In genomic region chr13:101700598-101700997, GRCh38 we compare ENCODE assay signal across 18 cellular contexts.
DNase-seq lines count a peak whose midpoint lies in the region; ATAC-seq, FAIRE-seq and TF ChIP-seq lines count a peak whose summit lies in the region.
"Had no signal": no experiment of that assay in that cellular context is flagged by ENCODE, and none has a peak within 500 bp of the region (broad histone marks: within the 10 kb centered on the region; RNA-seq: fewer than 3 reads in every experiment).

No MANE protein-coding gene starts in this region.

- in situ Hi-C loops in HepG2 (cut with HindIII; ENCODE audit: extremely low pct_ligation_motif_present, low pct_unique_long_range_greater_than_20kb): no loop called here

- H3K4me1 Mint-ChIP-seq in endodermal cell (peaks cover 16% of the 10 kb centered on the region), immature natural killer cell (peaks cover 0 to 1% of the 10 kb centered on the region in 2 donors)
- H3K4me1 Mint-ChIP-seq: stimulated activated naive CD8-positive, alpha-beta T cell treated with anti-CD3 and anti-CD28 coated beads, Interleukin-15, amount 100 ng/mL, for 72 hours had no signal

- 45% methylated on average over 3 of the region's 3 CpGs for WGBS in right lobe of liver (ENCODE audit: insufficient coverage, low coverage, low lambda C conversion rate, missing lambda C conversion rate)
- 1% methylated on average over 3 of the region's 3 CpGs for WGBS in HepG2 (ENCODE audit: low lambda C conversion rate)
- 3 to 7% methylated on average over 3 of the region's 3 CpGs for WGBS in aorta, 2 donors
- 80 to 98% methylated on average over 1 to 3 of the region's 3 CpGs for WGBS in endodermal cell (ENCODE audit: insufficient coverage in 1 of 2, insufficient read length in 1 of 2), 2 experiments

- peaks cover 0 to 6% (median 0%) of the 10 kb centered on the region in 4 donors for H3K4me1 ChIP-seq in right lobe of liver
- no peaks in the 10 kb centered on the region for H3K4me1 ChIP-seq in HepG2 (ENCODE audit: insufficient read depth, low read length)
- peaks cover 3 to 5% of the 10 kb centered on the region in 2 donors for H3K4me1 ChIP-seq in aorta (ENCODE audit: control insufficient read depth in 1 of 2, insufficient read depth in 2 of 2, low read length in 2 of 2)
- no peaks in the 10 kb centered on the region for H3K4me1 ChIP-seq in endodermal cell (ENCODE audit: control insufficient read depth, insufficient read depth, low read length)
- H3K4me1 ChIP-seq: uterus had no signal

- H3K36me3 Mint-ChIP-seq in endodermal cell (ENCODE audit: low read depth) (no peaks in the 10 kb centered on the region), immature natural killer cell (no peaks in the 10 kb centered on the region)
- H3K36me3 Mint-ChIP-seq: activated naive CD8-positive, alpha-beta T cell treated with anti-CD3 and anti-CD28 coated beads, Interleukin-2, amount 10 ng/mL, durations not matched to agents 7 days and 5 days; WTC11 had no signal

- no peak overlapping the region for H3K4me2 ChIP-seq in HepG2 (ENCODE audit: low read depth, low read length)

- BruUV-seq in HepG2 (replicated peaks; lab: Mats Ljungman, UMichigan): no TSS peak

- TF ChIP-seq EP300 in HepG2 (IDR thresholded peaks at IDR 0.05; ENCODE audit: low read depth in 2 of 2, low read length in 2 of 2) (no peak), HepG2 (CRISPR knock-in tag; IDR thresholded peaks at IDR 0.05; ENCODE audit: borderline replicate concordance) (no peak)

- H3K27me3 ChIP-seq in right lobe of liver: no peaks in the 10 kb centered on the region
- no peaks in the 10 kb centered on the region for H3K27me3 ChIP-seq in HepG2 (ENCODE audit: control insufficient read depth in 1 of 2, insufficient read depth in 2 of 2, low read length in 2 of 2)
- no peaks in the 10 kb centered on the region for H3K27me3 ChIP-seq in aorta (ENCODE audit: control insufficient read depth in 1 of 2, insufficient read depth in 2 of 2, low read length in 1 of 2)
- H3K27me3 ChIP-seq in endodermal cell (ENCODE audit: control insufficient read depth, insufficient read depth, low read length, poor library complexity, severe bottlenecking): peaks cover 3% of the 10 kb centered on the region
- H3K27me3 ChIP-seq: uterus had no signal

- intact Hi-C loops in right lobe of liver (cut with DNase I) (no loop called here), HepG2 (cut with micrococcal nuclease; ENCODE audit: unreplicated experiment) (no loop called here), aorta (cut with DNase I) (no loop called here)

- no peaks in the 10 kb centered on the region for H3K79me2 ChIP-seq in HepG2 (ENCODE audit: insufficient read depth, low read length)

- TF ChIP-seq CTCF in right lobe of liver (IDR thresholded peaks at IDR 0.05): no peak
- no peak for TF ChIP-seq CTCF in HepG2 (CRISPR knock-in tag; IDR thresholded peaks at IDR 0.05)
- TF ChIP-seq CTCF in endodermal cell (conservative IDR thresholded peaks at IDR 0.05): no peak

- no peaks in the 10 kb centered on the region for H4K20me1 ChIP-seq in HepG2 (ENCODE audit: insufficient read depth, low read length)

- no peak overlapping the region for H2AFZ ChIP-seq in HepG2 (ENCODE audit: low read length)

- H3K4me3 Mint-ChIP-seq in endodermal cell (no peak overlapping the region), immature natural killer cell (no peak overlapping the region)
- H3K4me3 Mint-ChIP-seq: activated naive CD8-positive, alpha-beta T cell treated with anti-CD3 and anti-CD28 coated beads, Interleukin-2, amount 10 ng/mL, durations not matched to agents 7 days and 5 days; activated T-helper 1 cell treated with anti-CD3 and anti-CD28 coated beads, Interleukin-12 subunit alpha, Interleukin-12 subunit beta, Interleukin-2, Interleukin-4 antibody, amounts not matched to agents 30 ng/mL and 10 ng/mL and 1 ng/mL, durations not matched to agents 14 hours and 24 hours and 36 hours; CD4-positive, alpha-beta T cell; stimulated activated naive CD8-positive, alpha-beta T cell treated with anti-CD3 and anti-CD28 coated beads, Interleukin-15, amount 100 ng/mL, for 72 hours; WTC11 had no signal

- H3K36me3 ChIP-seq in right lobe of liver: no peaks in the 10 kb centered on the region
- no peaks in the 10 kb centered on the region for H3K36me3 ChIP-seq in HepG2 (replicated peaks in 1 of 2; ENCODE audit: control insufficient read depth in 1 of 2, insufficient read depth in 2 of 2, low read length in 2 of 2)
- peaks cover 0 to 5% of the 10 kb centered on the region in 2 donors for H3K36me3 ChIP-seq in aorta (ENCODE audit: control insufficient read depth in 1 of 2, insufficient read depth in 2 of 2, low read length in 1 of 2)
- H3K36me3 ChIP-seq in endodermal cell (ENCODE audit: control insufficient read depth, insufficient read depth, low read length): no peaks in the 10 kb centered on the region
- H3K36me3 ChIP-seq: uterus had no signal

- H3K27me3 Mint-ChIP-seq in endodermal cell (ENCODE audit: insufficient read depth): no peaks in the 10 kb centered on the region
- peaks cover 0 to 4% (median 0%) of the 10 kb centered on the region in 3 donors for H3K27me3 Mint-ChIP-seq in immature natural killer cell (ENCODE audit: low read depth in 3 of 3)

- H3K9me3 Mint-ChIP-seq in endodermal cell (peaks cover 2% of the 10 kb centered on the region), immature natural killer cell (peaks cover 0 to 16% (median under 1%) of the 10 kb centered on the region in 6 donors)
- H3K9me3 Mint-ChIP-seq: activated naive CD8-positive, alpha-beta T cell treated with anti-CD3 and anti-CD28 coated beads, Interleukin-2, amount 10 ng/mL, durations not matched to agents 7 days and 5 days; activated T-helper 1 cell treated with anti-CD3 and anti-CD28 coated beads, Interleukin-12 subunit alpha, Interleukin-12 subunit beta, Interleukin-2, Interleukin-4 antibody, amounts not matched to agents 30 ng/mL and 10 ng/mL and 1 ng/mL, durations not matched to agents 14 hours and 24 hours and 36 hours; CD4-positive, alpha-beta T cell; stimulated activated naive CD8-positive, alpha-beta T cell treated with anti-CD3 and anti-CD28 coated beads, Interleukin-15, amount 100 ng/mL, for 72 hours had no signal

- POLR2A ChIA-PET in HepG2 (lab: Yijun Ruan, JAX): no interaction called here

- DNase-seq in right lobe of liver: no peak
- DNase-seq in HepG2 (ENCODE audit: low spot score): no peak
- DNase-seq in fibroblast of peridontal ligament (ENCODE audit: extremely low read depth): peak; percentile 68
- peak; percentile 22 for DNase-seq in myocyte (ENCODE audit: low read depth)
- no peak for DNase-seq in aorta
- no peak for DNase-seq in T1000 (lab: John Stamatoyannopoulos, UW)
- DNase-seq in endodermal cell: no peak
- DNase-seq in immature natural killer cell: no peak
- DNase-seq: activated CD8-positive, alpha-beta memory T cell treated with anti-CD3 and anti-CD28 coated beads for 24 hours; activated naive CD8-positive, alpha-beta T cell treated with anti-CD3 and anti-CD28 coated beads, Interleukin-2, amount 10 ng/mL, durations not matched to agents 7 days and 5 days; CD4-positive, alpha-beta T cell; NCI-H1092 treated with DMSO at 0.1 percent for 48 hours; stimulated activated CD4-positive, alpha-beta T cell treated with anti-CD3 and anti-CD28 coated beads, Interleukin-15, amount 100 ng/mL, for 24 hours; stimulated activated naive CD8-positive, alpha-beta T cell treated with anti-CD3 and anti-CD28 coated beads, Interleukin-15, amount 100 ng/mL, for 72 hours; uterus had no signal

- H3K4me3 ChIP-seq in right lobe of liver (no peak overlapping the region), HepG2 (replicated peaks in 1 of 3; ENCODE audit: insufficient read depth in 1 of 3, low read depth in 2 of 3, low read length in 3 of 3) (no peak overlapping the region), aorta (ENCODE audit: low read length in 2 of 2) (no peak overlapping the region), endodermal cell (ENCODE audit: low read length) (no peak overlapping the region)
- H3K4me3 ChIP-seq: uterus had no signal

- no peak overlapping the region for H3K27ac ChIP-seq in right lobe of liver
- H3K27ac ChIP-seq in HepG2 (ENCODE audit: extremely low read length, insufficient read depth, low read length): no peak overlapping the region
- H3K27ac ChIP-seq in aorta (ENCODE audit: low read depth in 1 of 2, low read length in 2 of 2): no peak overlapping the region
- no peak overlapping the region for H3K27ac ChIP-seq in endodermal cell (ENCODE audit: low read depth, low read length)
- H3K27ac ChIP-seq: uterus had no signal

- H3K27ac Mint-ChIP-seq in endodermal cell: no peak overlapping the region
- peak overlapping the region in 1 of 6 donors; percentile 15 for H3K27ac Mint-ChIP-seq in immature natural killer cell
- H3K27ac Mint-ChIP-seq: activated naive CD8-positive, alpha-beta T cell treated with anti-CD3 and anti-CD28 coated beads, Interleukin-2, amount 10 ng/mL, durations not matched to agents 7 days and 5 days; activated T-helper 1 cell treated with anti-CD3 and anti-CD28 coated beads, Interleukin-12 subunit alpha, Interleukin-12 subunit beta, Interleukin-2, Interleukin-4 antibody, amounts not matched to agents 30 ng/mL and 10 ng/mL and 1 ng/mL, durations not matched to agents 14 hours and 24 hours and 36 hours; CD4-positive, alpha-beta T cell; stimulated activated naive CD8-positive, alpha-beta T cell treated with anti-CD3 and anti-CD28 coated beads, Interleukin-15, amount 100 ng/mL, for 72 hours; WTC11 had no signal

- no peak overlapping the region for H3K9ac ChIP-seq in HepG2 (ENCODE audit: insufficient read depth, low read depth, low read length)
- H3K9ac ChIP-seq in endodermal cell (ENCODE audit: extremely low read depth, low read length, poor library complexity, severe bottlenecking): no peak overlapping the region

- no peak for TF ChIP-seq POLR2A in right lobe of liver (IDR thresholded peaks at IDR 0.05)
- TF ChIP-seq POLR2A in HepG2 (IDR thresholded peaks at IDR 0.05; ENCODE audit: insufficient read depth in 1 of 2, low read depth in 2 of 2, low read length in 2 of 2): no peak

- TF ChIP-seq RAD21 in HepG2 (CRISPR knock-in tag; IDR thresholded peaks at IDR 0.05): no peak

- H3K9me3 ChIP-seq in right lobe of liver (no peaks in the 10 kb centered on the region), HepG2 (ENCODE audit: low read length) (no peaks in the 10 kb centered on the region), aorta (ENCODE audit: control insufficient read depth, low read length) (no peaks in the 10 kb centered on the region), endodermal cell (ENCODE audit: control insufficient read depth, low read length) (peaks cover 13% of the 10 kb centered on the region)
- H3K9me3 ChIP-seq: uterus had no signal

- CTCF ChIA-PET in HepG2 (lab: Yijun Ruan, JAX; ENCODE audit: low intra/inter-chr PET ratio, low total read pairs): no interaction called here

- no peak for FAIRE-seq in HepG2 (lab: Jason Lieb, UNC)
- FAIRE-seq: A204.1 had no signal

- ATAC-seq in right lobe of liver (peak in 3 of 4 donors; percentile 55 to 73 (median 70)), HepG2 (no peak), aorta (ENCODE audit: low FRiP score) (peak; percentile 88)
- ATAC-seq: stimulated activated naive CD8-positive, alpha-beta T cell treated with anti-CD3 and anti-CD28 coated beads, Interleukin-15, amount 100 ng/mL, for 72 hours; WTC11 had no signal

Comparison
In these comparisons a context has a peak if more than half of its experiments do, and no peak if none do; other contexts are left out.
1. DNase-seq: peak in fibroblast of peridontal ligament (single experiment) and myocyte (single experiment); none in right lobe of liver (0 of 3), HepG2 (single experiment), aorta (0 of 2), T1000 (single experiment), endodermal cell (single experiment) and immature natural killer cell (0 of 3).